ENCODE assay signal across 18 cellular contexts in genomic region chr9:109806506-109807115, GRCh38. TPM values are rescaled to one million over a fixed set of nuclear protein-coding genes. Genes with fewer than 3 reads are reported as not detected.
DNase-seq lines count a peak whose midpoint lies in the region; ATAC-seq and TF ChIP-seq lines count a peak whose summit lies in the region.
"Had no signal": no experiment of that assay in that cellular context is flagged by ENCODE, and none has a peak within 500 bp of the region (broad histone marks: within the 10 kb centered on the region; RNA-seq: fewer than 3 reads in every experiment).

No MANE protein-coding gene starts in this region.

- H3K4me1 ChIP-seq in IMR-90 (ENCODE audit: control insufficient read depth, insufficient read depth, low read length) (peaks cover 8% of the 10 kb centered on the region), smooth muscle cell (ENCODE audit: low read depth) (no peaks in the 10 kb centered on the region)
- H3K4me1 ChIP-seq: BLaER1 had no signal

- peak overlapping the region; percentile 12 for H2BK5ac ChIP-seq in IMR-90 (ENCODE audit: low read depth, low read length, poor library complexity, severe bottlenecking)

- H3K27ac Mint-ChIP-seq in chondrocyte (ENCODE audit: unreplicated experiment), result peak overlapping the region; percentile 1
- H3K27ac Mint-ChIP-seq: activated CD8-positive, alpha-beta memory T cell treated with anti-CD3 and anti-CD28 coated beads, Interleukin-2, amount 10 ng/mL, durations not matched to agents 7 days and 5 days; H9; WTC11 had no signal

- POLR2A ChIA-PET in IMR-90 (lab: Charles Lee; ENCODE audit: unreplicated experiment), result interaction anchor here (0.6 kb wide), 1 partner anchor 162 kb away, joined by 3 read pairs; no protein-coding TSS in a partner anchor

- no peak overlapping the region for H3K4me3 ChIP-seq in IMR-90 (ENCODE audit: insufficient read depth, low read depth, low read length)
- no peak overlapping the region for H3K4me3 ChIP-seq in smooth muscle cell
- H3K4me3 ChIP-seq: BLaER1, ovary had no signal

- CTCF ChIA-PET in IMR-90 (lab: Yijun Ruan, JAX), result interaction anchor here (0.6 to 1.0 kb wide), 4 partner anchors 10 to 98 kb away, joined by 3 to 7 read pairs (median 3); no protein-coding TSS in a partner anchor

- dilution Hi-C loops in IMR-90 (cut with HindIII; ENCODE audit: low sequenced_read_pairs, unreplicated experiment), result no loop called here

- no peak overlapping the region for H3K23ac ChIP-seq in IMR-90 (ENCODE audit: low read depth, low read length)

- peaks cover 70% of the 10 kb centered on the region for H3K79me2 ChIP-seq in smooth muscle cell (ENCODE audit: low read depth)

- H2AK5ac ChIP-seq in IMR-90 (ENCODE audit: low read depth, low read length), result peak overlapping the region; percentile 68; the same call in 1 of the 2 replicates

- peaks cover 6% of the 10 kb centered on the region for H3K9me3 Mint-ChIP-seq in chondrocyte (ENCODE audit: low read depth)

- TF ChIP-seq RAD21 in IMR-90 (IDR thresholded peaks at IDR 0.05; ENCODE audit: low read length), result no peak

- H3K56ac ChIP-seq in IMR-90 (ENCODE audit: extremely low read depth, insufficient read depth, low read length), result no peak overlapping the region

- WGBS in IMR-90 (ENCODE audit: extremely low coverage in 2 of 2, insufficient read length in 1 of 2), 2 experiments, result 40% methylated on average over 1 of the region's 2 CpGs; no CpG with 5 or more reads in 1 of the 2 experiments
- 41% methylated on average over 2 of the region's 2 CpGs for WGBS in smooth muscle cell (ENCODE audit: low lambda C conversion rate)

- H4K20me1 ChIP-seq in IMR-90 (ENCODE audit: insufficient read depth, low read length), result peaks cover 10% of the 10 kb centered on the region; the same call in 1 of the 2 replicates
- no peaks in the 10 kb centered on the region for H4K20me1 ChIP-seq in smooth muscle cell (ENCODE audit: low read depth)
- H4K20me1 ChIP-seq: BLaER1 had no signal

- no peaks in the 10 kb centered on the region for H3K27me3 ChIP-seq in IMR-90 (ENCODE audit: control insufficient read depth, insufficient read depth, low read length)
- H3K27me3 ChIP-seq in smooth muscle cell (ENCODE audit: low read depth), result no peaks in the 10 kb centered on the region
- H3K27me3 ChIP-seq: BLaER1, ovary had no signal

- in situ Hi-C loops in IMR-90 (cut with MboI; ENCODE audit: low sequenced_read_pairs), result no loop called here

- H2BK20ac ChIP-seq in IMR-90 (ENCODE audit: low read depth, low read length), result peak overlapping the region; percentile 50; the same call in 1 of the 2 replicates

- no peak overlapping the region for H2AFZ ChIP-seq in IMR-90 (replicated peaks; ENCODE audit: low read length, poor library complexity)
- no peak overlapping the region for H2AFZ ChIP-seq in smooth muscle cell (ENCODE audit: low read depth)

- peaks cover 33 to 72% of the 10 kb centered on the region in 2 experiments for H3K79me1 ChIP-seq in IMR-90 (ENCODE audit: low read depth in 1 of 2, low read length in 2 of 2)

- 0 out of 2 replicates have a peak overlapping the region, but pooled peaks have one; percentile 59 for H3K4ac ChIP-seq in IMR-90 (ENCODE audit: low read depth, low read length)

- DNase-seq in IMR-90, result peak; percentile 66
- DNase-seq in chondrocyte (ENCODE audit: low spot score), result no peak
- DNase-seq in left ventricle myocardium superior, result no peak
- no peak for DNase-seq in smooth muscle cell (lab: John Stamatoyannopoulos, UW; ENCODE audit: unreplicated experiment)
- no peak for DNase-seq in activated T-cell treated with anti-CD3 and anti-CD28 coated beads, Interleukin-2, amount 50 U/mL, for 1 hour
- no peak for DNase-seq in RKO (ENCODE audit: low spot score)
- no peak for DNase-seq in hypothalamus (lab: John Stamatoyannopoulos, UW)
- DNase-seq: activated CD8-positive, alpha-beta memory T cell treated with anti-CD3 and anti-CD28 coated beads, Interleukin-2, amount 10 ng/mL, durations not matched to agents 7 days and 5 days; DMS79 treated with DMSO at 0.1 percent for 48 hours; H9; KBM-7; NCI-H1694 treated with DMSO at 0.1 percent for 48 hours; NCI-H526 treated with DMSO at 0.1 percent for 48 hours; ovary had no signal

- H3K9me3 ChIP-seq in IMR-90 (ENCODE audit: control insufficient read depth, insufficient read depth, low read length) (no peaks in the 10 kb centered on the region), smooth muscle cell (replicated peaks; ENCODE audit: low read depth) (no peaks in the 10 kb centered on the region)
- H3K9me3 ChIP-seq: ovary had no signal

- H3K36me3 Mint-ChIP-seq in chondrocyte (ENCODE audit: low read depth), result no peaks in the 10 kb centered on the region
- H3K36me3 Mint-ChIP-seq: activated CD8-positive, alpha-beta memory T cell treated with anti-CD3 and anti-CD28 coated beads, Interleukin-2, amount 10 ng/mL, durations not matched to agents 7 days and 5 days had no signal

- intact Hi-C loops in IMR-90 (cut with micrococcal nuclease) (no loop called here), left ventricle myocardium superior (cut with micrococcal nuclease) (no loop called here)

- H3K27ac ChIP-seq in IMR-90 (ENCODE audit: insufficient read depth, low read length) (no peak overlapping the region), smooth muscle cell (ENCODE audit: low read depth) (peak overlapping the region; percentile 61)
- H3K27ac ChIP-seq: BLaER1, ovary had no signal

- peaks cover 13% of the 10 kb centered on the region for H3K9me1 ChIP-seq in IMR-90 (ENCODE audit: insufficient read depth, low read length)

- H2AK9ac ChIP-seq in IMR-90 (replicated peaks; ENCODE audit: low read depth, low read length, poor library complexity), result no peak overlapping the region

- no TSS peak for BruUV-seq in IMR-90 (replicated peaks; lab: Mats Ljungman, UMichigan)

- no peak overlapping the region for H4K8ac ChIP-seq in IMR-90 (ENCODE audit: low read depth in 2 of 2, low read length in 2 of 2)

- H2BK15ac ChIP-seq in IMR-90 (ENCODE audit: low read depth, low read length), result no peak overlapping the region

- TF ChIP-seq POLR2A in IMR-90 (IDR thresholded peaks at IDR 0.05; ENCODE audit: low read depth, low read length), result no peak

- H4K5ac ChIP-seq in IMR-90 (ENCODE audit: low read depth, low read length), result no peak overlapping the region

- no peak overlapping the region for H4K91ac ChIP-seq in IMR-90 (ENCODE audit: insufficient read depth, low read depth, low read length)

- ATAC-seq in IMR-90 (ENCODE audit: low read depth) (peak; percentile 24), left ventricle myocardium superior (peak; percentile 85), GM18858 (IDR thresholded peaks at IDR 0.05; ENCODE audit: unreplicated experiment) (no peak)
- ATAC-seq: activated CD8-positive, alpha-beta memory T cell treated with anti-CD3 and anti-CD28 coated beads, Interleukin-2, amount 10 ng/mL, durations not matched to agents 7 days and 5 days; activated naive CD4-positive, alpha-beta T cell treated with anti-CD3 and anti-CD28 coated beads, Interleukin-2, amount 50 U/mL, for 72 hours; WTC11 had no signal

- H3K4me2 ChIP-seq in IMR-90 (ENCODE audit: low read depth, low read length) (peak overlapping the region; percentile 25; the same call in 1 of the 2 replicates), smooth muscle cell (no peak overlapping the region)
- H3K4me2 ChIP-seq: BLaER1 had no signal

- no peaks in the 10 kb centered on the region for H3K27me3 Mint-ChIP-seq in chondrocyte (ENCODE audit: low read depth)

- peaks cover 24% of the 10 kb centered on the region for H3K4me1 Mint-ChIP-seq in chondrocyte (ENCODE audit: low read depth)
- H3K4me1 Mint-ChIP-seq: activated CD8-positive, alpha-beta memory T cell treated with anti-CD3 and anti-CD28 coated beads, Interleukin-2, amount 10 ng/mL, durations not matched to agents 7 days and 5 days; H9; WTC11 had no signal

- no peak overlapping the region for H3K4me3 Mint-ChIP-seq in chondrocyte (ENCODE audit: unreplicated experiment)
- H3K4me3 Mint-ChIP-seq: activated CD8-positive, alpha-beta memory T cell treated with anti-CD3 and anti-CD28 coated beads, Interleukin-2, amount 10 ng/mL, durations not matched to agents 7 days and 5 days; H9; WTC11 had no signal

- peak overlapping the region; percentile 58; the same call in 1 of the 2 replicates for H3K14ac ChIP-seq in IMR-90 (replicated peaks; ENCODE audit: low read depth, low read length)

- H3K18ac ChIP-seq in IMR-90 (ENCODE audit: low read depth, low read length), result no peak overlapping the region

- no peak overlapping the region for H2BK120ac ChIP-seq in IMR-90 (ENCODE audit: low read depth, low read length)

- H3F3A ChIP-seq in smooth muscle cell (ENCODE audit: low read depth), result peaks cover 3% of the 10 kb centered on the region

- no peaks in the 10 kb centered on the region for H3K36me3 ChIP-seq in IMR-90 (ENCODE audit: control insufficient read depth, insufficient read depth, low read length)
- no peaks in the 10 kb centered on the region for H3K36me3 ChIP-seq in smooth muscle cell (ENCODE audit: low read depth)
- H3K36me3 ChIP-seq: BLaER1, ovary had no signal

- TF ChIP-seq CTCF in IMR-90 (conservative IDR thresholded peaks at IDR 0.05; ENCODE audit: low read depth, low read length) (no peak), chondrocyte (IDR thresholded peaks at IDR 0.05) (no peak), smooth muscle cell (IDR thresholded peaks at IDR 0.05; ENCODE audit: borderline replicate concordance, insufficient read depth, poor library complexity, severe bottlenecking) (no peak)

- H3K9ac ChIP-seq in IMR-90 (ENCODE audit: low read depth, low read length) (no peak overlapping the region), smooth muscle cell (ENCODE audit: low read depth) (no peak overlapping the region)
- H3K9ac ChIP-seq: BLaER1 had no signal

TF ChIP-seq in IMR-90, 13 proteins besides CTCF, POLR2A, EP300 and RAD21:
- TF ChIP-seq CEBPB (IDR thresholded peaks at IDR 0.05; ENCODE audit: low read depth, low read length) (peak; percentile 94), BHLHE40 (IDR thresholded peaks at IDR 0.05; ENCODE audit: low read depth, low read length) (no peak), USF2 (IDR thresholded peaks at IDR 0.05; ENCODE audit: low read depth, low read length) (no peak), MAFK (IDR thresholded peaks at IDR 0.05; ENCODE audit: low read depth, low read length) (no peak)

RNA-seq across cellular contexts. Expression of gene PALM2AKAP2, which starts 26.6 kb away (rescaled TPM):
- total RNA-seq in IMR-90 (2012; rRNA removed), result 14.2 and 20.6 TPM in 2 replicates
- polyA plus RNA-seq in IMR-90 (2012; rRNA removed), result 3.2 and 3.3 TPM in 2 replicates
- polyA plus RNA-seq in IMR-90 (2012; cell fraction: cytosol; rRNA removed), result 0.88 and 1.4 TPM in 2 replicates
- 0.29 and 2.1 TPM in 2 replicates for polyA plus RNA-seq in IMR-90 (2012; cell fraction: nucleus; rRNA removed; ENCODE audit: low replicate concordance)
- 43.7 to 52.7 TPM (median 46.3 TPM) in 3 replicates for total RNA-seq in chondrocyte
- 76.1 TPM for total RNA-seq in left ventricle myocardium superior
- 9.3 and 23.0 TPM in 2 replicates for total RNA-seq in smooth muscle cell
- polyA plus RNA-seq in smooth muscle cell, result 5.8 and 9.8 TPM in 2 replicates
- total RNA-seq: activated CD8-positive, alpha-beta memory T cell treated with anti-CD3 and anti-CD28 coated beads, Interleukin-2, amount 10 ng/mL, durations not matched to agents 7 days and 5 days had no signal
